Comparison of ENCODE assay signal across 24 cellular contexts in the genomic region with DNA sequence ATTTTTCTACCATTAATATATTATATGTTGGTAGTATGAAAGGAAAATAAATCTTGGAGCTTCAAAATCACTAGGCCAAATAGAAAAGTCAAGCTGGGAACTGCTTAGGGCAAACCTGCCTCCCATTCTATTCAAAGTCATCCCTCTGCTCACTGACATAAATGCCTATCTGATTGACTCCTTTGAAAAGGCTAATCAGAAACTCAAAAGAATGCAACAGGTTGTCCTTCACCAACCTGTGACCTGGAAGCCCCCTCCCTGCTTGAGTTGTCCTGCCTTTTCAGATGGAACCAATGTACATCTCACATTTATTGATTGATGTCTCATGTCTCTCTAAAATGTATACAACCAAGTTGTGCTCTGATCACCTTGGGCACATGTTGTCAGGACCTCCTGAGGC. TPM values are rescaled to one million over a fixed set of nuclear protein-coding genes. Genes with fewer than 3 reads are reported as not detected.
DNase-seq lines count a peak whose midpoint lies in the region; ATAC-seq and TF ChIP-seq lines count a peak whose summit lies in the region.
"Had no signal": no experiment of that assay in that cellular context is flagged by ENCODE, and none has a peak within 500 bp of the region (broad histone marks: within the 10 kb centered on the region; RNA-seq: fewer than 3 reads in every experiment).

No MANE protein-coding gene starts in this region.

- BruUV-seq in Panc1 (replicated peaks; lab: Mats Ljungman, UMichigan) = no TSS peak

- intact Hi-C loops in Panc1 (cut with micrococcal nuclease; ENCODE audit: unreplicated experiment) (no loop called here), sigmoid colon (cut with DNase I) (loop anchor here (1.0 kb wide), 1 partner anchor 21 kb away; no protein-coding TSS in a partner anchor)

- no peaks in the 10 kb centered on the region for H3K79me2 ChIP-seq in fibroblast of lung (ENCODE audit: control insufficient read depth, insufficient read depth, low read length)

- TF ChIP-seq CTCF in AG04450 (IDR thresholded peaks at IDR 0.05; ENCODE audit: low read depth, low read length) = no peak
- no peak for TF ChIP-seq CTCF in Panc1 (IDR thresholded peaks at IDR 0.05)
- TF ChIP-seq CTCF in fibroblast of lung (conservative IDR thresholded peaks at IDR 0.05 in 1 of 2, IDR thresholded peaks at IDR 0.05 in 1 of 2; ENCODE audit: low read depth in 1 of 2, low read length in 2 of 2) = no peak
- no peak for TF ChIP-seq CTCF in sigmoid colon (IDR thresholded peaks at IDR 0.05)

- in situ Hi-C loops in Panc1 (cut with HindIII; ENCODE audit: low pct_unique_long_range_greater_than_20kb, low sequenced_read_pairs) = no loop called here

- H3K9me3 ChIP-seq in AG04450 (ENCODE audit: control insufficient read depth, insufficient read depth, low read length) = no peaks in the 10 kb centered on the region
- H3K9me3 ChIP-seq in Panc1 (ENCODE audit: control insufficient read depth, insufficient read depth, low read depth, low read length) = no peaks in the 10 kb centered on the region
- H3K9me3 ChIP-seq in fibroblast of lung (ENCODE audit: control insufficient read depth, insufficient read depth, low read depth, low read length) = no peaks in the 10 kb centered on the region
- no peaks in the 10 kb centered on the region for H3K9me3 ChIP-seq in sigmoid colon

- H4K20me1 ChIP-seq in fibroblast of lung (ENCODE audit: control insufficient read depth, extremely low read depth, insufficient read depth, low read length) = no peaks in the 10 kb centered on the region

- no peak overlapping the region for H2AFZ ChIP-seq in fibroblast of lung (ENCODE audit: low read length)

- H3K27me3 ChIP-seq in AG04450 (ENCODE audit: control insufficient read depth, insufficient read depth, low read length) (no peaks in the 10 kb centered on the region), Panc1 (ENCODE audit: control insufficient read depth, insufficient read depth, low read length) (no peaks in the 10 kb centered on the region), fibroblast of lung (ENCODE audit: control insufficient read depth, insufficient read depth, low read length) (no peaks in the 10 kb centered on the region), sigmoid colon (no peaks in the 10 kb centered on the region)

- H3K36me3 ChIP-seq in Panc1 (ENCODE audit: control insufficient read depth, insufficient read depth, low read length) (no peaks in the 10 kb centered on the region), fibroblast of lung (ENCODE audit: control insufficient read depth, insufficient read depth, low read length) (no peaks in the 10 kb centered on the region), sigmoid colon (no peaks in the 10 kb centered on the region)
- H3K36me3 ChIP-seq: WERI-Rb-1 had no signal

- TF ChIP-seq POLR2A in sigmoid colon (IDR thresholded peaks at IDR 0.05) = no peak

- ATAC-seq in Panc1 (no peak), GM19328 (IDR thresholded peaks at IDR 0.05; ENCODE audit: unreplicated experiment) (no peak), HG03354 (IDR thresholded peaks at IDR 0.05; ENCODE audit: poor library complexity, severe bottlenecking, unreplicated experiment) (no peak)
- ATAC-seq: activated naive CD4-positive, alpha-beta T cell treated with anti-CD3 and anti-CD28 coated beads, Interleukin-2, amount 50 U/mL, for 72 hours; naive thymus-derived CD8-positive, alpha-beta T cell had no signal

- POLR2A ChIA-PET in AG04450 (lab: Yijun Ruan, JAX) (interaction anchor here (1.0 to 1.8 kb wide), 4 partner anchors 15 to 68 kb away, joined by 3 to 9 read pairs (median 6); a partner anchor contains a TSS), Panc1 (lab: Charles Lee) (no interaction called here)

- H3K4me2 ChIP-seq in fibroblast of lung (ENCODE audit: extremely low read depth, insufficient read depth, low read length) = peak overlapping the region; percentile 87

- H3K4me3 ChIP-seq in AG04450 (ENCODE audit: low read depth, low read length) (no peak overlapping the region), Panc1 (ENCODE audit: low read depth in 2 of 2, low read length in 2 of 2) (no peak overlapping the region), fibroblast of lung (replicated peaks in 1 of 4; ENCODE audit: control extremely low read depth in 1 of 4, insufficient read depth in 1 of 4, low read depth in 3 of 4, low read length in 4 of 4) (no peak overlapping the region), sigmoid colon (no peak overlapping the region)

- no peak for DNase-seq in AG04450 (ENCODE audit: low read depth, low spot score)
- no peak for DNase-seq in Panc1 (ENCODE audit: low read depth, low spot score)
- DNase-seq in fibroblast of lung (ENCODE audit: low read depth in 2 of 2) = no peak
- no peak for DNase-seq in sigmoid colon
- no peak for DNase-seq in COLO668 (lab: John Stamatoyannopoulos, UW; ENCODE audit: unreplicated experiment)
- no peak for DNase-seq in EL
- DNase-seq: activated CD4-positive, alpha-beta T cell treated with anti-CD3 and anti-CD28 coated beads, Interleukin-2, amount 50 U/mL, for 48 hours; activated T-cell treated with anti-CD3 and anti-CD28 coated beads, Interleukin-2, amount 50 U/mL, for 1 hour; naive thymus-derived CD8-positive, alpha-beta T cell; NCI-H1092 treated with DMSO at 0.1 percent for 48 hours; NCI-H2081; posterior cingulate gyrus; stimulated activated CD8-positive, alpha-beta memory T cell treated with anti-CD3 and anti-CD28 coated beads, Interleukin-4, amount 100 ng/mL, for 48 hours; WERI-Rb-1 had no signal

- peak overlapping the region; percentile 13 for H3K27ac ChIP-seq in AG04450 (ENCODE audit: low read depth, low read length)
- peak overlapping the region; percentile 67 for H3K27ac ChIP-seq in Panc1 (ENCODE audit: low read length)
- H3K27ac ChIP-seq in fibroblast of lung (ENCODE audit: insufficient read depth, low read length) = peak overlapping the region; percentile 88
- H3K27ac ChIP-seq in sigmoid colon = peak overlapping the region; percentile 33 to 73 (median 68)
- H3K27ac ChIP-seq: WERI-Rb-1 had no signal

- H3K9ac ChIP-seq in fibroblast of lung (ENCODE audit: insufficient read depth, low read length) = no peak overlapping the region

- H3K4me1 ChIP-seq in Panc1 (ENCODE audit: control insufficient read depth, insufficient read depth, low read length) (peaks cover 16% of the 10 kb centered on the region), fibroblast of lung (ENCODE audit: control insufficient read depth, extremely low read depth, insufficient read depth, low read length) (peaks cover 17% of the 10 kb centered on the region), sigmoid colon (peaks cover 0 to 33% (median 27%) of the 10 kb centered on the region in 4 donors)

- CTCF ChIA-PET in AG04450 (lab: Charles Lee) = interaction anchor here (1.2 to 2.0 kb wide), 2 partner anchors 15 to 63 kb away, joined by 3 to 9 read pairs; a partner anchor contains a TSS
- CTCF ChIA-PET in Panc1 (lab: Charles Lee) = no interaction called here

- TF ChIP-seq EP300 in sigmoid colon (IDR thresholded peaks at IDR 0.05) = no peak

RNA-seq across cellular contexts. Expression of a gene that starts 3.2 kb away (rescaled TPM):
- polyA plus RNA-seq in AG04450 (2011; rRNA removed) (12.8 and 18.3 TPM in 2 replicates), fibroblast of lung (13.6 and 18.5 TPM in 2 replicates), sigmoid colon (1 to 10 TPM; 3.6 to 9.1 (median 7.4) TPM)
- polyA minus RNA-seq in AG04450 (2011; rRNA and poly(A)+ RNA removed) = 6.8 and 8.3 TPM in 2 replicates
- total RNA-seq in Panc1 (2021; ENCODE audit: unreplicated experiment) (1.5 TPM), fibroblast of lung (11.3 and 17.8 TPM in 2 replicates), sigmoid colon (10 to 100 TPM in 1 of 4 donors, 1 to 10 TPM in 3; 3.5 to 10.2 (median 7.3) TPM)
- 2.7 TPM for polyA plus RNA-seq in Panc1 (2012; ENCODE audit: insufficient read length)
- 7.1 and 7.9 TPM in 2 replicates for polyA plus RNA-seq in fibroblast of lung (2012)
- 1.7 and 5.5 TPM in 2 replicates for polyA minus RNA-seq in fibroblast of lung (ENCODE audit: low replicate concordance)

RNA-seq across cellular contexts. Expression of a gene that starts 25.1 kb away (rescaled TPM):
- 5.7 and 6.8 TPM in 2 replicates for polyA plus RNA-seq in AG04450 (2011; rRNA removed)
- 2.5 and 3.9 TPM in 2 replicates for polyA minus RNA-seq in AG04450 (2011; rRNA and poly(A)+ RNA removed)
- total RNA-seq in Panc1 (2021; ENCODE audit: unreplicated experiment) = 53.8 TPM
- polyA plus RNA-seq in Panc1 (2012; ENCODE audit: insufficient read length) = 23.2 TPM
- total RNA-seq in fibroblast of lung = 4.9 and 8.6 TPM in 2 replicates
- 8.2 and 13.8 TPM in 2 replicates for polyA plus RNA-seq in fibroblast of lung
- polyA plus RNA-seq in fibroblast of lung (2012) = 4.3 and 6.2 TPM in 2 replicates
- 1.6 and 1.7 TPM in 2 replicates for polyA minus RNA-seq in fibroblast of lung (ENCODE audit: low replicate concordance)
- 1 to 10 TPM; 3.5 to 5.5 (median 4.8) TPM for total RNA-seq in sigmoid colon
- polyA plus RNA-seq in sigmoid colon = 1 to 10 TPM in 2 of 3 donors, under 1 TPM in 1; 0.60 to 1.2 (median 1.0) TPM
- total RNA-seq: naive thymus-derived CD8-positive, alpha-beta T cell had no signal
- polyA plus RNA-seq: naive thymus-derived CD8-positive, alpha-beta T cell had no signal

RNA-seq across cellular contexts. Expression of a gene that starts 40.9 kb away (rescaled TPM):
- polyA plus RNA-seq in AG04450 (2011; rRNA removed) (not detected in 2 replicates), fibroblast of lung (not detected in 2 replicates), sigmoid colon (under 1 TPM in 1 of 3 donors, not detected in 2; 0.07 TPM)
- not detected in 2 replicates for polyA minus RNA-seq in AG04450 (2011; rRNA and poly(A)+ RNA removed)
- total RNA-seq in Panc1 (2021; ENCODE audit: unreplicated experiment) (not detected), fibroblast of lung (not detected in 2 replicates), sigmoid colon (not detected)
- polyA plus RNA-seq in Panc1 (2012; ENCODE audit: insufficient read length) = not detected
- not detected in 2 replicates for polyA plus RNA-seq in fibroblast of lung (2012)
- not detected in 2 replicates for polyA minus RNA-seq in fibroblast of lung (ENCODE audit: low replicate concordance)
- total RNA-seq: activated naive CD4-positive, alpha-beta T cell treated with anti-CD3 and anti-CD28 coated beads, Interleukin-2, amount 50 U/mL, for 72 hours; Daoy; dermis blood vessel endothelial cell; epithelial cell of proximal tubule; liver; naive thymus-derived CD8-positive, alpha-beta T cell; NCI-H460; Right ventricle myocardium inferior had no signal
- polyA plus RNA-seq: liver; naive thymus-derived CD8-positive, alpha-beta T cell; thymus had no signal

Comparison
In these comparisons a context has a peak if more than half of its experiments do, and no peak if none do; other contexts are left out.
1. H3K27ac ChIP-seq: peak in every context shown above with its lines; median percentile 88 in fibroblast of lung; 68 in sigmoid colon; 67 in Panc1; 13 in AG04450.